In genomic region chr6:168314029-168314420, GRCh38 we compare ENCODE assay signal across 25 cellular contexts. TPM values are rescaled to one million over a fixed set of nuclear protein-coding genes. Genes with fewer than 3 reads are reported as not detected.
DNase-seq lines count a peak whose midpoint lies in the region; TF ChIP-seq lines count a peak whose summit lies in the region.
"Had no signal": no experiment of that assay in that cellular context is flagged by ENCODE, and none has a peak within 500 bp of the region (broad histone marks: within the 10 kb centered on the region; RNA-seq: fewer than 3 reads in every experiment).

No MANE protein-coding gene starts in this region.

- 86% methylated on average over 11 of the region's 11 CpGs for WGBS in HUES64
- WGBS in suprapubic skin = 79% methylated on average over 11 of the region's 11 CpGs

- peak overlapping the region; percentile 87; the same call in 1 of the 2 replicates for H3K27ac ChIP-seq in HUES64 (ENCODE audit: low read depth, low read length)
- peak overlapping the region; percentile 56 for H3K27ac ChIP-seq in suprapubic skin
- H3K27ac ChIP-seq: epithelial cell of prostate, stomach, thyroid gland, VCaP had no signal

- TF ChIP-seq CTCF in epithelial cell of proximal tubule (conservative IDR thresholded peaks at IDR 0.05; ENCODE audit: low read depth, low read length) (no peak), neural crest cell (conservative IDR thresholded peaks at IDR 0.05) (no peak), suprapubic skin (IDR thresholded peaks at IDR 0.05) (no peak)

- peak overlapping the region; percentile 10; the same call in 1 of the 2 replicates for H3K9ac ChIP-seq in HUES64 (ENCODE audit: low read depth, low read length)

- H3K36me3 Mint-ChIP-seq in neural crest cell (ENCODE audit: low read depth) = no peaks in the 10 kb centered on the region
- H3K36me3 Mint-ChIP-seq in activated T-cell treated with anti-CD3 and anti-CD28 coated beads, Interleukin-2, amount 50 U/mL, for 24 hours (ENCODE audit: low read depth) = no peaks in the 10 kb centered on the region
- H3K36me3 Mint-ChIP-seq: activated naive CD8-positive, alpha-beta T cell; naive thymus-derived CD4-positive, alpha-beta T cell had no signal

- TF ChIP-seq EP300 in suprapubic skin (IDR thresholded peaks at IDR 0.05) = no peak

- TF ChIP-seq POLR2A in suprapubic skin (IDR thresholded peaks at IDR 0.05) = no peak

- H3K4me1 ChIP-seq in HUES64 (ENCODE audit: insufficient read depth, low read length) (peaks cover 35% of the 10 kb centered on the region), suprapubic skin (peaks cover 26% of the 10 kb centered on the region)

- H3K27me3 Mint-ChIP-seq in neural crest cell (ENCODE audit: low read depth) = peaks cover 38% of the 10 kb centered on the region
- H3K27me3 Mint-ChIP-seq in activated T-cell treated with anti-CD3 and anti-CD28 coated beads, Interleukin-2, amount 50 U/mL, for 24 hours = peaks cover 43% of the 10 kb centered on the region

- H3K4me1 Mint-ChIP-seq in neural crest cell = peaks cover 16% of the 10 kb centered on the region
- no peaks in the 10 kb centered on the region for H3K4me1 Mint-ChIP-seq in activated T-cell treated with anti-CD3 and anti-CD28 coated beads, Interleukin-2, amount 50 U/mL, for 24 hours (ENCODE audit: low read depth)

- H3K9me3 ChIP-seq in HUES64 (ENCODE audit: insufficient read depth, low read depth, low read length) = no peaks in the 10 kb centered on the region
- no peaks in the 10 kb centered on the region for H3K9me3 ChIP-seq in suprapubic skin
- H3K9me3 ChIP-seq: stomach, thyroid gland had no signal

- DNase-seq in epithelial cell of proximal tubule (ENCODE audit: low read depth) (no peak), neural crest cell (ENCODE audit: low read depth, low spot score) (no peak), suprapubic skin (ENCODE audit: low spot score in 2 of 2) (no peak), ureter (ENCODE audit: low spot score) (no peak), UCSD-AML1 (lab: John Stamatoyannopoulos, UW; ENCODE audit: unreplicated experiment) (no peak)
- no peak for DNase-seq in activated T-cell treated with anti-CD3 and anti-CD28 coated beads, Interleukin-2, amount 50 U/mL, for 24 hours
- DNase-seq: activated CD4-positive, alpha-beta T cell treated with anti-CD3 and anti-CD28 coated beads for 48 hours; activated effector memory CD4-positive, alpha-beta T cell treated with anti-CD3 and anti-CD28 coated beads, Interleukin-2, amount 50 U/mL, for 16 hours; anterior cingulate cortex; C1 segment of cervical spinal cord; effector CD4-positive, alpha-beta T cell; midbrain; naive thymus-derived CD4-positive, alpha-beta T cell; NCI-H1092; NCI-H1694 treated with DMSO at 0.1 percent for 48 hours; SIG-M5; stimulated activated CD4-positive, alpha-beta T cell treated with anti-CD3 and anti-CD28 coated beads, Interleukin-4, amount 100 ng/mL, for 1 hour; stomach; thyroid gland had no signal

- H3K9me3 Mint-ChIP-seq in neural crest cell = no peaks in the 10 kb centered on the region
- H3K9me3 Mint-ChIP-seq in activated T-cell treated with anti-CD3 and anti-CD28 coated beads, Interleukin-2, amount 50 U/mL, for 24 hours = no peaks in the 10 kb centered on the region
- H3K9me3 Mint-ChIP-seq: T-helper 2 cell treated with Interferon-gamma antibody and Interleukin-4, amounts not matched to agents 5 μg/mL and 100 μg/mL, for 36 hours had no signal

- H3K27ac Mint-ChIP-seq in neural crest cell (ENCODE audit: unreplicated experiment) = peak overlapping the region; percentile 8
- H3K27ac Mint-ChIP-seq in activated T-cell treated with anti-CD3 and anti-CD28 coated beads, Interleukin-2, amount 50 U/mL, for 24 hours = no peak overlapping the region
- H3K27ac Mint-ChIP-seq: activated naive CD8-positive, alpha-beta T cell; naive thymus-derived CD4-positive, alpha-beta T cell; T-helper 2 cell treated with Interferon-gamma antibody and Interleukin-4, amounts not matched to agents 5 μg/mL and 100 μg/mL, for 36 hours had no signal

- H3K27me3 ChIP-seq in HUES64 (ENCODE audit: insufficient read depth, low read length) = peaks cover 25% of the 10 kb centered on the region
- H3K27me3 ChIP-seq in suprapubic skin = peaks cover 11% of the 10 kb centered on the region
- H3K27me3 ChIP-seq: thyroid gland had no signal

- no peak overlapping the region for H3K4me3 Mint-ChIP-seq in neural crest cell
- no peak overlapping the region for H3K4me3 Mint-ChIP-seq in activated T-cell treated with anti-CD3 and anti-CD28 coated beads, Interleukin-2, amount 50 U/mL, for 24 hours
- H3K4me3 Mint-ChIP-seq: activated naive CD8-positive, alpha-beta T cell; naive thymus-derived CD4-positive, alpha-beta T cell; T-helper 2 cell treated with Interferon-gamma antibody and Interleukin-4, amounts not matched to agents 5 μg/mL and 100 μg/mL, for 36 hours had no signal

- H3K36me3 ChIP-seq in HUES64 (ENCODE audit: insufficient read depth, low read length) = no peaks in the 10 kb centered on the region
- H3K36me3 ChIP-seq in suprapubic skin = no peaks in the 10 kb centered on the region
- H3K36me3 ChIP-seq: stomach, thyroid gland had no signal

- H3K4me3 ChIP-seq in HUES64 (ENCODE audit: low read length) (no peak overlapping the region), epithelial cell of proximal tubule (ENCODE audit: low read depth, low read length) (peak overlapping the region; percentile 3), suprapubic skin (no peak overlapping the region)
- H3K4me3 ChIP-seq: stomach, thyroid gland had no signal

RNA-seq across cellular contexts. Expression of gene DACT2, which starts 5.6 kb away (rescaled TPM):
- polyA plus RNA-seq in HUES64 (2013, experiment 1 of 2) = 1.2 TPM
- polyA plus RNA-seq in HUES64 (2013, experiment 2 of 2) = 1.7 TPM
- 0.23 and 1.2 TPM in 2 replicates for total RNA-seq in epithelial cell of proximal tubule
- total RNA-seq in neural crest cell = 0.19 and 0.43 TPM in 2 replicates
- 10 to 100 TPM in 2 of 4 donors, 1 to 10 TPM in 2; 6.0 to 19.9 (median 10.0) TPM for total RNA-seq in suprapubic skin
- 0.94 TPM for total RNA-seq in ureter
- total RNA-seq: NCI-H460 had no signal
- polyA plus RNA-seq: naive thymus-derived CD4-positive, alpha-beta T cell had no signal
